ENCODE assay signal across 9 cellular contexts in genomic region chr4:158170691-158171455, GRCh38. TPM values are rescaled to one million over a fixed set of nuclear protein-coding genes. Genes with fewer than 3 reads are reported as not detected.
A peak's percentile ranks its signal among the peaks of the same experiment; 100 is the strongest.
DNase-seq lines count a peak whose midpoint lies in the region; ATAC-seq and TF ChIP-seq lines count a peak whose summit lies in the region.
"Had no signal": no experiment of that assay in that cellular context is flagged by ENCODE, and none has a peak within 500 bp of the region (broad histone marks: within the 10 kb centered on the region; RNA-seq: fewer than 3 reads in every experiment).

No MANE protein-coding gene starts in this region.

- H3K27me3 ChIP-seq in aorta (ENCODE audit: control insufficient read depth in 1 of 2, insufficient read depth in 2 of 2, low read length in 1 of 2), result no peaks in the 10 kb centered on the region

- no peak overlapping the region for H3K4me3 ChIP-seq in mucosa of descending colon
- H3K4me3 ChIP-seq in aorta (ENCODE audit: low read length in 2 of 2), result peak overlapping the region; percentile 89 to 96

- H3K9me3 ChIP-seq in mucosa of descending colon, result no peaks in the 10 kb centered on the region
- H3K9me3 ChIP-seq in aorta (ENCODE audit: control insufficient read depth, low read length), result no peaks in the 10 kb centered on the region

- in situ Hi-C loops in GM13976 (cut with MboI; ENCODE audit: low sequenced_read_pairs, unreplicated experiment), result no loop called here

- H3K36me3 ChIP-seq in mucosa of descending colon (ENCODE audit: low read depth) (no peaks in the 10 kb centered on the region), aorta (ENCODE audit: control insufficient read depth in 1 of 2, insufficient read depth in 2 of 2, low read length in 1 of 2) (no peaks in the 10 kb centered on the region)

- peak overlapping the region; percentile 94 for H3K4me3 Mint-ChIP-seq in dendritic cell treated with granulocyte-macrophage colony-stimulating factor and Interleukin-4, amounts not matched to agents 40 ng/mL and 50 ng/mL, for 4 days
- H3K4me3 Mint-ChIP-seq: T-helper 1 cell treated with Interleukin-12 subunit alpha and Interleukin-12 subunit beta and Interleukin-4 antibody, amounts not matched to agents 30 μg/mL and 1 μg/mL, for 36 hours had no signal

- peak; percentile 40 for TF ChIP-seq CTCF in GM13976 (IDR thresholded peaks at IDR 0.05; ENCODE audit: borderline replicate concordance, control extremely low read depth, extremely low read depth, insufficient read depth, missing control alignments)
- no peak for TF ChIP-seq CTCF in mucosa of descending colon (IDR thresholded peaks at IDR 0.05)

- peaks cover 13% of the 10 kb centered on the region for H3K4me1 ChIP-seq in mucosa of descending colon (ENCODE audit: low read depth)
- peaks cover 4 to 10% of the 10 kb centered on the region in 2 donors for H3K4me1 ChIP-seq in aorta (ENCODE audit: control insufficient read depth in 1 of 2, insufficient read depth in 2 of 2, low read length in 2 of 2)

- DNase-seq in GM13976 (ENCODE audit: low spot score) (peak; percentile 59), M059J (ENCODE audit: low read depth) (peak; percentile 68), mucosa of descending colon (peak; percentile 60 to 65 (median 64)), aorta (peak; percentile 90 to 93)
- no peak for DNase-seq in effector CD4-positive, alpha-beta T cell

- WGBS in aorta, 2 donors, result 5 to 7% methylated on average over 38 of the region's 38 CpGs

- H3K9me3 Mint-ChIP-seq in dendritic cell treated with granulocyte-macrophage colony-stimulating factor and Interleukin-4, amounts not matched to agents 40 ng/mL and 50 ng/mL, for 4 days, result no peaks in the 10 kb centered on the region
- H3K9me3 Mint-ChIP-seq: T-helper 1 cell treated with Interleukin-12 subunit alpha and Interleukin-12 subunit beta and Interleukin-4 antibody, amounts not matched to agents 30 μg/mL and 1 μg/mL, for 36 hours had no signal

- intact Hi-C loops in dendritic cell treated with granulocyte-macrophage colony-stimulating factor and Interleukin-4, amounts not matched to agents 40 ng/mL and 50 ng/mL, for 4 days (cut with micrococcal nuclease), result loop anchor here (5.0 kb wide), 1 partner anchor 954 kb away; no protein-coding TSS in a partner anchor
- intact Hi-C loops in mucosa of descending colon (cut with DNase I, micrococcal nuclease), result loop anchor here in 1 of 2 donors (5.0 kb wide), 1 partner anchor 179 kb away; no protein-coding TSS in a partner anchor
- intact Hi-C loops in aorta (cut with DNase I), result loop anchor here (1.0 to 10.0 kb wide), 7 partner anchors 36 to 946 kb away; partner anchors contain the start of genes GRIA2 (in 1 of the 2) and TMEM144 (in 1 of the 2)

- H3K27ac ChIP-seq in aorta (ENCODE audit: low read depth in 1 of 2, low read length in 2 of 2), result peak overlapping the region; percentile 51 to 94

- ATAC-seq in mucosa of descending colon (peak; percentile 44), aorta (ENCODE audit: low FRiP score) (peak; percentile 83), GM21528 (IDR thresholded peaks at IDR 0.05; ENCODE audit: low FRiP score, unreplicated experiment) (no peak), HG02852 (IDR thresholded peaks at IDR 0.05; ENCODE audit: unreplicated experiment) (no peak)

- peaks cover 22% of the 10 kb centered on the region for H3K36me3 Mint-ChIP-seq in dendritic cell treated with granulocyte-macrophage colony-stimulating factor and Interleukin-4, amounts not matched to agents 40 ng/mL and 50 ng/mL, for 4 days (ENCODE audit: low read depth)

- H3K4me1 Mint-ChIP-seq in dendritic cell treated with granulocyte-macrophage colony-stimulating factor and Interleukin-4, amounts not matched to agents 40 ng/mL and 50 ng/mL, for 4 days (ENCODE audit: low read depth), result peaks cover 58% of the 10 kb centered on the region

- peak overlapping the region; percentile 83 for H3K27ac Mint-ChIP-seq in dendritic cell treated with granulocyte-macrophage colony-stimulating factor and Interleukin-4, amounts not matched to agents 40 ng/mL and 50 ng/mL, for 4 days
- H3K27ac Mint-ChIP-seq: T-helper 1 cell treated with Interleukin-12 subunit alpha and Interleukin-12 subunit beta and Interleukin-4 antibody, amounts not matched to agents 30 μg/mL and 1 μg/mL, for 36 hours had no signal

- no peaks in the 10 kb centered on the region for H3K27me3 Mint-ChIP-seq in dendritic cell treated with granulocyte-macrophage colony-stimulating factor and Interleukin-4, amounts not matched to agents 40 ng/mL and 50 ng/mL, for 4 days

RNA-seq across cellular contexts. Expression of gene GASK1B, which starts 2.0 kb away (rescaled TPM):
- total RNA-seq in M059J (2014; rRNA removed; shearing (Covaris generic)), result 2.5 and 4.4 TPM in 2 replicates
- 10 to 100 TPM; 10.3 to 21.6 (median 20.2) TPM for total RNA-seq in mucosa of descending colon
- 100 to 1,000 TPM; 116 to 173 TPM for total RNA-seq in aorta
- polyA plus RNA-seq in aorta, result 10 to 100 TPM; 28.5 to 62.5 TPM

RNA-seq across cellular contexts. Expression of gene TMEM144, which starts 39.4 kb away (rescaled TPM):
- 3.3 TPM in 2 replicates for total RNA-seq in M059J (2014; rRNA removed; shearing (Covaris generic))
- total RNA-seq in mucosa of descending colon, result 10 to 100 TPM; 16.1 to 36.7 (median 32.4) TPM
- 10 to 100 TPM; 14.1 to 18.9 TPM for total RNA-seq in aorta
- polyA plus RNA-seq in aorta, result 10 to 100 TPM in 1 of 2 donors, 1 to 10 TPM in 1; 5.2 to 10.4 TPM

Comparison
In these comparisons a context has a peak if more than half of its experiments do, and no peak if none do; other contexts are left out.
1. ATAC-seq: peak in mucosa of descending colon (single experiment) and aorta (single experiment); none in GM21528 (single experiment) and HG02852 (single experiment).
2. RNA of gene GASK1B, which starts 2.0 kb away (total RNA-seq): 116 to 173 TPM in aorta; 10.3 to 21.6 TPM in mucosa of descending colon and 2.5 to 4.4 TPM in M059J; every median in the first group is over 4 times any median in the second.